Comparison of ENCODE assay signal across 1 cellular context in the genomic region with DNA sequence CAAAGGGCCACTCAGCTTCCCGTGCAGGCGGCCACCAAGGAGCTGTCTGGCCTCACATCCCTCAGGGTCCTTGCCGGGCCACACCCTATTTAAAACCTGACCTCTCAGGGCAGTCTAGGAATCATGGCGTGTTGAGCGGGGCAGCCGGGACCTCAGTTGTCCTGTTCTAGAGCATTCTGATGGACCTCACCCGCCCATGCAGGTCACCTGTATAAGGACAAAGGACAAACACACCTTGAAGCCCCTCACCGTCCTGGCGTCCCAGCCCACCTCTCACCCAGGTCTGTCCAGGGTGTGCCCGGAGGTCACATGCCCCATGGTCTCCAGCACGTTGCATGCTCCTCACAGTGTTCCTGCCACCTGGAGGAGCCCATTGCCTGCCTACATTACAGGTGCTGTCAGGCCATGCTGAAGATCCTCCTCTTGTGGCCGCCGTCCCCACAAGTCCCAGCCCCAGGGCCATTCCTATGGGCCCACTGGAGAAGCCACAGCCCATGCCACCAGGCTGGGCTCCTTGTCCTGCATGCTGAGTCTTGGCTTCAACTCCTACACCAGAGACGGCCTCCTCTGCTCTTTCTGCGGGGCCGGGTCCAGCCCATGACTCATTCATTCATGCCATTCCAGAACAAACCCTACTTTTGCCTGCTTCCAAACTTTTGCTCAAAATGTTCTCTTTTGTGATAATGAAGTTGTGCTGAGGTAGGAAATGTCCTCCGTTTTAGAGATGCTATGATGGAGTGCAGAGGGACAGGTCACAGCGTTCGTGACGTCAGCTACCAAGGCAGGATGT.
TF ChIP-seq lines count a peak whose summit lies in the region.

No MANE protein-coding gene starts in this region.

TF ChIP-seq in GM23338, 12 proteins besides CTCF, POLR2A, EP300 and RAD21 (continued from another document):
- TF ChIP-seq, protein P1, sequence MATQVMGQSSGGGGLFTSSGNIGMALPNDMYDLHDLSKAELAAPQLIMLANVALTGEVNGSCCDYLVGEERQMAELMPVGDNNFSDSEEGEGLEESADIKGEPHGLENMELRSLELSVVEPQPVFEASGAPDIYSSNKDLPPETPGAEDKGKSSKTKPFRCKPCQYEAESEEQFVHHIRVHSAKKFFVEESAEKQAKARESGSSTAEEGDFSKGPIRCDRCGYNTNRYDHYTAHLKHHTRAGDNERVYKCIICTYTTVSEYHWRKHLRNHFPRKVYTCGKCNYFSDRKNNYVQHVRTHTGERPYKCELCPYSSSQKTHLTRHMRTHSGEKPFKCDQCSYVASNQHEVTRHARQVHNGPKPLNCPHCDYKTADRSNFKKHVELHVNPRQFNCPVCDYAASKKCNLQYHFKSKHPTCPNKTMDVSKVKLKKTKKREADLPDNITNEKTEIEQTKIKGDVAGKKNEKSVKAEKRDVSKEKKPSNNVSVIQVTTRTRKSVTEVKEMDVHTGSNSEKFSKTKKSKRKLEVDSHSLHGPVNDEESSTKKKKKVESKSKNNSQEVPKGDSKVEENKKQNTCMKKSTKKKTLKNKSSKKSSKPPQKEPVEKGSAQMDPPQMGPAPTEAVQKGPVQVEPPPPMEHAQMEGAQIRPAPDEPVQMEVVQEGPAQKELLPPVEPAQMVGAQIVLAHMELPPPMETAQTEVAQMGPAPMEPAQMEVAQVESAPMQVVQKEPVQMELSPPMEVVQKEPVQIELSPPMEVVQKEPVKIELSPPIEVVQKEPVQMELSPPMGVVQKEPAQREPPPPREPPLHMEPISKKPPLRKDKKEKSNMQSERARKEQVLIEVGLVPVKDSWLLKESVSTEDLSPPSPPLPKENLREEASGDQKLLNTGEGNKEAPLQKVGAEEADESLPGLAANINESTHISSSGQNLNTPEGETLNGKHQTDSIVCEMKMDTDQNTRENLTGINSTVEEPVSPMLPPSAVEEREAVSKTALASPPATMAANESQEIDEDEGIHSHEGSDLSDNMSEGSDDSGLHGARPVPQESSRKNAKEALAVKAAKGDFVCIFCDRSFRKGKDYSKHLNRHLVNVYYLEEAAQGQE (IDR thresholded peaks at IDR 0.05; ENCODE audit: unreplicated experiment) = no peak
- no peak for TF ChIP-seq NANOG (IDR thresholded peaks at IDR 0.05; ENCODE audit: borderline replicate concordance)
- TF ChIP-seq, protein P2, sequence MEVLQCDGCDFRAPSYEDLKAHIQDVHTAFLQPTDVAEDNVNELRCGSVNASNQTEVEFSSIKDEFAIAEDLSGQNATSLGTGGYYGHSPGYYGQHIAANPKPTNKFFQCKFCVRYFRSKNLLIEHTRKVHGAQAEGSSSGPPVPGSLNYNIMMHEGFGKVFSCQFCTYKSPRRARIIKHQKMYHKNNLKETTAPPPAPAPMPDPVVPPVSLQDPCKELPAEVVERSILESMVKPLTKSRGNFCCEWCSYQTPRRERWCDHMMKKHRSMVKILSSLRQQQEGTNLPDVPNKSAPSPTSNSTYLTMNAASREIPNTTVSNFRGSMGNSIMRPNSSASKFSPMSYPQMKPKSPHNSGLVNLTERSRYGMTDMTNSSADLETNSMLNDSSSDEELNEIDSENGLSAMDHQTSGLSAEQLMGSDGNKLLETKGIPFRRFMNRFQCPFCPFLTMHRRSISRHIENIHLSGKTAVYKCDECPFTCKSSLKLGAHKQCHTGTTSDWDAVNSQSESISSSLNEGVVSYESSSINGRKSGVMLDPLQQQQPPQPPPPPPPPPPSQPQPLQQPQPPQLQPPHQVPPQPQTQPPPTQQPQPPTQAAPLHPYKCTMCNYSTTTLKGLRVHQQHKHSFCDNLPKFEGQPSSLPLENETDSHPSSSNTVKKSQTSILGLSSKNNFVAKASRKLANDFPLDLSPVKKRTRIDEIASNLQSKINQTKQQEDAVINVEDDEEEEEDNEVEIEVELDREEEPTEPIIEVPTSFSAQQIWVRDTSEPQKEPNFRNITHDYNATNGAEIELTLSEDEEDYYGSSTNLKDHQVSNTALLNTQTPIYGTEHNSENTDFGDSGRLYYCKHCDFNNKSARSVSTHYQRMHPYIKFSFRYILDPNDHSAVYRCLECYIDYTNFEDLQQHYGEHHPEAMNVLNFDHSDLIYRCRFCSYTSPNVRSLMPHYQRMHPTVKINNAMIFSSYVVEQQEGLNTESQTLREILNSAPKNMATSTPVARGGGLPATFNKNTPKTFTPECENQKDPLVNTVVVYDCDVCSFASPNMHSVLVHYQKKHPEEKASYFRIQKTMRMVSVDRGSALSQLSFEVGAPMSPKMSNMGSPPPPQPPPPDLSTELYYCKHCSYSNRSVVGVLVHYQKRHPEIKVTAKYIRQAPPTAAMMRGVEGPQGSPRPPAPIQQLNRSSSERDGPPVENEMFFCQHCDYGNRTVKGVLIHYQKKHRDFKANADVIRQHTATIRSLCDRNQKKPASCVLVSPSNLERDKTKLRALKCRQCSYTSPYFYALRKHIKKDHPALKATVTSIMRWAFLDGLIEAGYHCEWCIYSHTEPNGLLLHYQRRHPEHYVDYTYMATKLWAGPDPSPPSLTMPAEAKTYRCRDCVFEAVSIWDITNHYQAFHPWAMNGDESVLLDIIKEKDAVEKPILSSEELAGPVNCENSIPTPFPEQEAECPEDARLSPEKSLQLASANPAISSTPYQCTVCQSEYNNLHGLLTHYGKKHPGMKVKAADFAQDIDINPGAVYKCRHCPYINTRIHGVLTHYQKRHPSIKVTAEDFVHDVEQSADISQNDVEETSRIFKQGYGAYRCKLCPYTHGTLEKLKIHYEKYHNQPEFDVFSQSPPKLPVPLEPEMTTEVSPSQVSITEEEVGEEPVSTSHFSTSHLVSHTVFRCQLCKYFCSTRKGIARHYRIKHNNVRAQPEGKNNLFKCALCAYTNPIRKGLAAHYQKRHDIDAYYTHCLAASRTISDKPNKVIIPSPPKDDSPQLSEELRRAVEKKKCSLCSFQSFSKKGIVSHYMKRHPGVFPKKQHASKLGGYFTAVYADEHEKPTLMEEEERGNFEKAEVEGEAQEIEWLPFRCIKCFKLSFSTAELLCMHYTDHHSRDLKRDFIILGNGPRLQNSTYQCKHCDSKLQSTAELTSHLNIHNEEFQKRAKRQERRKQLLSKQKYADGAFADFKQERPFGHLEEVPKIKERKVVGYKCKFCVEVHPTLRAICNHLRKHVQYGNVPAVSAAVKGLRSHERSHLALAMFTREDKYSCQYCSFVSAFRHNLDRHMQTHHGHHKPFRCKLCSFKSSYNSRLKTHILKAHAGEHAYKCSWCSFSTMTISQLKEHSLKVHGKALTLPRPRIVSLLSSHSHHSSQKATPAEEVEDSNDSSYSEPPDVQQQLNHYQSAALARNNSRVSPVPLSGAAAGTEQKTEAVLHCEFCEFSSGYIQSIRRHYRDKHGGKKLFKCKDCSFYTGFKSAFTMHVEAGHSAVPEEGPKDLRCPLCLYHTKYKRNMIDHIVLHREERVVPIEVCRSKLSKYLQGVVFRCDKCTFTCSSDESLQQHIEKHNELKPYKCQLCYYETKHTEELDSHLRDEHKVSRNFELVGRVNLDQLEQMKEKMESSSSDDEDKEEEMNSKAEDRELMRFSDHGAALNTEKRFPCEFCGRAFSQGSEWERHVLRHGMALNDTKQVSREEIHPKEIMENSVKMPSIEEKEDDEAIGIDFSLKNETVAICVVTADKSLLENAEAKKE (CRISPR knock-in tag; IDR thresholded peaks at IDR 0.05) = no peak
- TF ChIP-seq JUNB (IDR thresholded peaks at IDR 0.05; ENCODE audit: unreplicated experiment) = no peak
